In the genomic region with DNA sequence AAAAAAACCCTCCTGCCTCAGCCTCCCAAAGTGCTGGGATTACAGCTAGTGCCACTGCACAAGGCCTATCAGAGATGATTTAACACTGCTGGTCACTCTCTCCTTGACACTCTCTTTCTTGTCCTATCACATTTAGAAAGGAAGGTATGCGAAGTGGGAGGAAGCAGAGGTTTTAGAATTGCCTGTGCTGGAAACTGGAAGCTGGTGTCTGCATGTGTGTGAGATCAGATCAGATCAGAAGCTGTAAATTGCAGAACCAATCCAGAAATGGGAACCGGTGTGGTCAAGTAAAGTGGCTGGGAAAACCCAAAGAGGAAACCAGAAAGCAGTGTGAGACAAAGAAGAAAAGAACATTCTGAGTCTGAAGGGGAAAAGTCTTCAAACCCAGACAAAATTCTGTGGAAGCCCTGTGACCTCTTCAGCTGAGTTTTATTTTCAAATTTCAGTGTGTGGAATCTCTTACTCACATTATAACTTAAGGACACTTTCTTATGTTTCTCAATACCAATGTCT, we compare ENCODE assay signal across 1 cellular context.
A peak's percentile ranks its signal among the peaks of the same experiment; 100 is the strongest.
TF ChIP-seq lines count a peak whose summit lies in the region.

No MANE protein-coding gene starts in this region.

TF ChIP-seq in GM12878, 131 proteins besides CTCF, POLR2A, EP300 and RAD21 (continued from another document and continues in another):
- TF ChIP-seq TAF1 (IDR thresholded peaks at IDR 0.05; ENCODE audit: borderline replicate concordance, low read depth, low read length) (no peak), SUZ12 (IDR thresholded peaks at IDR 0.05; ENCODE audit: unreplicated experiment) (no peak), RELA (IDR thresholded peaks at IDR 0.05; ENCODE audit: borderline replicate concordance, partially characterized antibody) (peak; percentile 29), RB1 (IDR thresholded peaks at IDR 0.05; ENCODE audit: borderline replicate concordance) (no peak), CBX5 (IDR thresholded peaks at IDR 0.05; ENCODE audit: low read depth) (0 out of 2 replicates have a peak, but pooled peaks have one; percentile 55), SIX5 (IDR thresholded peaks at IDR 0.05; ENCODE audit: low read depth, low read length, severe bottlenecking) (no peak), RELB (IDR thresholded peaks at IDR 0.05; ENCODE audit: low read depth) (peak; percentile 67), STAT3 (IDR thresholded peaks at IDR 0.05; ENCODE audit: low read depth, low read length) (no peak), SMAD5 (IDR thresholded peaks at IDR 0.05; ENCODE audit: low read depth) (no peak), NR2F1 (conservative IDR thresholded peaks at IDR 0.05) (peak; percentile 81), TCF7 (IDR thresholded peaks at IDR 0.05; ENCODE audit: borderline replicate concordance) (0 out of 2 replicates have a peak, but pooled peaks have one; percentile 40), NFYA (IDR thresholded peaks at IDR 0.05; ENCODE audit: borderline replicate concordance, low read depth, low read length) (no peak), ETV6 (conservative IDR thresholded peaks at IDR 0.05 in 1 of 2, IDR thresholded peaks at IDR 0.05 in 1 of 2; ENCODE audit: borderline replicate concordance in 1 of 2, low read depth in 1 of 2) (peak in 1 of 2 experiments; percentile 93; a peak in 2 of 4 replicates), WRNIP1 (IDR thresholded peaks at IDR 0.05; ENCODE audit: borderline replicate concordance, low read depth, low read length) (no peak), FOXK2 (IDR thresholded peaks at IDR 0.05) (no peak), NBN (IDR thresholded peaks at IDR 0.05) (no peak), SPI1 (IDR thresholded peaks at IDR 0.05; ENCODE audit: borderline replicate concordance, insufficient read depth, low read depth, low read length) (peak; percentile 77), CHD1 (IDR thresholded peaks at IDR 0.05; ENCODE audit: low read depth, low read length) (no peak), RUNX3 (IDR thresholded peaks at IDR 0.05; ENCODE audit: low read length) (peak; percentile 98), POU2F2 (IDR thresholded peaks at IDR 0.05; ENCODE audit: borderline replicate concordance, low read depth, low read length) (0 out of 3 replicates have a peak, but pooled peaks have one; percentile 19), GABPA (IDR thresholded peaks at IDR 0.05; ENCODE audit: low read depth) (peak; percentile 42), BMI1 (IDR thresholded peaks at IDR 0.05; ENCODE audit: borderline replicate concordance) (no peak), SIN3A (IDR thresholded peaks at IDR 0.05; ENCODE audit: low read depth, low read length) (no peak), ZSCAN29 (IDR thresholded peaks at IDR 0.05) (no peak), ZBED1 (IDR thresholded peaks at IDR 0.05; ENCODE audit: borderline replicate concordance) (peak; percentile 28; the same call in 1 of the 2 replicates), PBX3 (IDR thresholded peaks at IDR 0.05; ENCODE audit: insufficient replicate concordance, low read depth, low read length) (no peak), MYB (IDR thresholded peaks at IDR 0.05; ENCODE audit: borderline replicate concordance, low read depth, low read length) (no peak), BRCA1 (IDR thresholded peaks at IDR 0.05; ENCODE audit: low read depth, low read length) (no peak), ZNF207 (IDR thresholded peaks at IDR 0.05; ENCODE audit: borderline replicate concordance) (no peak), MTA3 (IDR thresholded peaks at IDR 0.05; ENCODE audit: borderline replicate concordance, low read length) (peak; percentile 58; the same call in 1 of the 2 replicates), RAD51 (IDR thresholded peaks at IDR 0.05) (no peak), RCOR1 (conservative IDR thresholded peaks at IDR 0.05; ENCODE audit: low read depth, low read length) (no peak), TBL1XR1 (IDR thresholded peaks at IDR 0.05; ENCODE audit: low read depth, low read length) (peak; percentile 41; the same call in 1 of the 2 replicates), HSF1 (IDR thresholded peaks at IDR 0.05; ENCODE audit: low read depth, low read length) (no peak)
- TF ChIP-seq, protein P1, sequence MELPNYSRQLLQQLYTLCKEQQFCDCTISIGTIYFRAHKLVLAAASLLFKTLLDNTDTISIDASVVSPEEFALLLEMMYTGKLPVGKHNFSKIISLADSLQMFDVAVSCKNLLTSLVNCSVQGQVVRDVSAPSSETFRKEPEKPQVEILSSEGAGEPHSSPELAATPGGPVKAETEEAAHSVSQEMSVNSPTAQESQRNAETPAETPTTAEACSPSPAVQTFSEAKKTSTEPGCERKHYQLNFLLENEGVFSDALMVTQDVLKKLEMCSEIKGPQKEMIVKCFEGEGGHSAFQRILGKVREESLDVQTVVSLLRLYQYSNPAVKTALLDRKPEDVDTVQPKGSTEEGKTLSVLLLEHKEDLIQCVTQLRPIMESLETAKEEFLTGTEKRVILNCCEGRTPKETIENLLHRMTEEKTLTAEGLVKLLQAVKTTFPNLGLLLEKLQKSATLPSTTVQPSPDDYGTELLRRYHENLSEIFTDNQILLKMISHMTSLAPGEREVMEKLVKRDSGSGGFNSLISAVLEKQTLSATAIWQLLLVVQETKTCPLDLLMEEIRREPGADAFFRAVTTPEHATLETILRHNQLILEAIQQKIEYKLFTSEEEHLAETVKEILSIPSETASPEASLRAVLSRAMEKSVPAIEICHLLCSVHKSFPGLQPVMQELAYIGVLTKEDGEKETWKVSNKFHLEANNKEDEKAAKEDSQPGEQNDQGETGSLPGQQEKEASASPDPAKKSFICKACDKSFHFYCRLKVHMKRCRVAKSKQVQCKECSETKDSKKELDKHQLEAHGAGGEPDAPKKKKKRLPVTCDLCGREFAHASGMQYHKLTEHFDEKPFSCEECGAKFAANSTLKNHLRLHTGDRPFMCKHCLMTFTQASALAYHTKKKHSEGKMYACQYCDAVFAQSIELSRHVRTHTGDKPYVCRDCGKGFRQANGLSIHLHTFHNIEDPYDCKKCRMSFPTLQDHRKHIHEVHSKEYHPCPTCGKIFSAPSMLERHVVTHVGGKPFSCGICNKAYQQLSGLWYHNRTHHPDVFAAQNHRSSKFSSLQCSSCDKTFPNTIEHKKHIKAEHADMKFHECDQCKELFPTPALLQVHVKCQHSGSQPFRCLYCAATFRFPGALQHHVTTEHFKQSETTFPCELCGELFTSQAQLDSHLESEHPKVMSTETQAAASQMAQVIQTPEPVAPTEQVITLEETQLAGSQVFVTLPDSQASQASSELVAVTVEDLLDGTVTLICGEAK (IDR thresholded peaks at IDR 0.05; ENCODE audit: borderline replicate concordance) = no peak
- TF ChIP-seq, protein P2, sequence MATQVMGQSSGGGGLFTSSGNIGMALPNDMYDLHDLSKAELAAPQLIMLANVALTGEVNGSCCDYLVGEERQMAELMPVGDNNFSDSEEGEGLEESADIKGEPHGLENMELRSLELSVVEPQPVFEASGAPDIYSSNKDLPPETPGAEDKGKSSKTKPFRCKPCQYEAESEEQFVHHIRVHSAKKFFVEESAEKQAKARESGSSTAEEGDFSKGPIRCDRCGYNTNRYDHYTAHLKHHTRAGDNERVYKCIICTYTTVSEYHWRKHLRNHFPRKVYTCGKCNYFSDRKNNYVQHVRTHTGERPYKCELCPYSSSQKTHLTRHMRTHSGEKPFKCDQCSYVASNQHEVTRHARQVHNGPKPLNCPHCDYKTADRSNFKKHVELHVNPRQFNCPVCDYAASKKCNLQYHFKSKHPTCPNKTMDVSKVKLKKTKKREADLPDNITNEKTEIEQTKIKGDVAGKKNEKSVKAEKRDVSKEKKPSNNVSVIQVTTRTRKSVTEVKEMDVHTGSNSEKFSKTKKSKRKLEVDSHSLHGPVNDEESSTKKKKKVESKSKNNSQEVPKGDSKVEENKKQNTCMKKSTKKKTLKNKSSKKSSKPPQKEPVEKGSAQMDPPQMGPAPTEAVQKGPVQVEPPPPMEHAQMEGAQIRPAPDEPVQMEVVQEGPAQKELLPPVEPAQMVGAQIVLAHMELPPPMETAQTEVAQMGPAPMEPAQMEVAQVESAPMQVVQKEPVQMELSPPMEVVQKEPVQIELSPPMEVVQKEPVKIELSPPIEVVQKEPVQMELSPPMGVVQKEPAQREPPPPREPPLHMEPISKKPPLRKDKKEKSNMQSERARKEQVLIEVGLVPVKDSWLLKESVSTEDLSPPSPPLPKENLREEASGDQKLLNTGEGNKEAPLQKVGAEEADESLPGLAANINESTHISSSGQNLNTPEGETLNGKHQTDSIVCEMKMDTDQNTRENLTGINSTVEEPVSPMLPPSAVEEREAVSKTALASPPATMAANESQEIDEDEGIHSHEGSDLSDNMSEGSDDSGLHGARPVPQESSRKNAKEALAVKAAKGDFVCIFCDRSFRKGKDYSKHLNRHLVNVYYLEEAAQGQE (IDR thresholded peaks at IDR 0.05; ENCODE audit: low read depth, low read length) = no peak
- TF ChIP-seq, protein P3, sequence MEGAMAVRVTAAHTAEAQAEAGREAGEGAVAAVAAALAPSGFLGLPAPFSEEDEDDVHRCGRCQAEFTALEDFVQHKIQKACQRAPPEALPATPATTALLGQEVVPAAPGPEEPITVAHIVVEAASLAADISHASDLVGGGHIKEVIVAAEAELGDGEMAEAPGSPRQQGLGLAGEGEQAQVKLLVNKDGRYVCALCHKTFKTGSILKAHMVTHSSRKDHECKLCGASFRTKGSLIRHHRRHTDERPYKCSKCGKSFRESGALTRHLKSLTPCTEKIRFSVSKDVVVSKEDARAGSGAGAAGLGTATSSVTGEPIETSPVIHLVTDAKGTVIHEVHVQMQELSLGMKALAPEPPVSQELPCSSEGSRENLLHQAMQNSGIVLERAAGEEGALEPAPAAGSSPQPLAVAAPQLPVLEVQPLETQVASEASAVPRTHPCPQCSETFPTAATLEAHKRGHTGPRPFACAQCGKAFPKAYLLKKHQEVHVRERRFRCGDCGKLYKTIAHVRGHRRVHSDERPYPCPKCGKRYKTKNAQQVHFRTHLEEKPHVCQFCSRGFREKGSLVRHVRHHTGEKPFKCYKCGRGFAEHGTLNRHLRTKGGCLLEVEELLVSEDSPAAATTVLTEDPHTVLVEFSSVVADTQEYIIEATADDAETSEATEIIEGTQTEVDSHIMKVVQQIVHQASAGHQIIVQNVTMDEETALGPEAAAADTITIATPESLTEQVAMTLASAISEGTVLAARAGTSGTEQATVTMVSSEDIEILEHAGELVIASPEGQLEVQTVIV (IDR thresholded peaks at IDR 0.05; ENCODE audit: borderline replicate concordance, partially characterized antibody) = no peak
- TF ChIP-seq, protein P4, sequence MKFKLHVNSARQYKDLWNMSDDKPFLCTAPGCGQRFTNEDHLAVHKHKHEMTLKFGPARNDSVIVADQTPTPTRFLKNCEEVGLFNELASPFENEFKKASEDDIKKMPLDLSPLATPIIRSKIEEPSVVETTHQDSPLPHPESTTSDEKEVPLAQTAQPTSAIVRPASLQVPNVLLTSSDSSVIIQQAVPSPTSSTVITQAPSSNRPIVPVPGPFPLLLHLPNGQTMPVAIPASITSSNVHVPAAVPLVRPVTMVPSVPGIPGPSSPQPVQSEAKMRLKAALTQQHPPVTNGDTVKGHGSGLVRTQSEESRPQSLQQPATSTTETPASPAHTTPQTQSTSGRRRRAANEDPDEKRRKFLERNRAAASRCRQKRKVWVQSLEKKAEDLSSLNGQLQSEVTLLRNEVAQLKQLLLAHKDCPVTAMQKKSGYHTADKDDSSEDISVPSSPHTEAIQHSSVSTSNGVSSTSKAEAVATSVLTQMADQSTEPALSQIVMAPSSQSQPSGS (IDR thresholded peaks at IDR 0.05; ENCODE audit: low read length) = peak; percentile 69; the same call in 1 of the 2 replicates
- TF ChIP-seq, protein P5, sequence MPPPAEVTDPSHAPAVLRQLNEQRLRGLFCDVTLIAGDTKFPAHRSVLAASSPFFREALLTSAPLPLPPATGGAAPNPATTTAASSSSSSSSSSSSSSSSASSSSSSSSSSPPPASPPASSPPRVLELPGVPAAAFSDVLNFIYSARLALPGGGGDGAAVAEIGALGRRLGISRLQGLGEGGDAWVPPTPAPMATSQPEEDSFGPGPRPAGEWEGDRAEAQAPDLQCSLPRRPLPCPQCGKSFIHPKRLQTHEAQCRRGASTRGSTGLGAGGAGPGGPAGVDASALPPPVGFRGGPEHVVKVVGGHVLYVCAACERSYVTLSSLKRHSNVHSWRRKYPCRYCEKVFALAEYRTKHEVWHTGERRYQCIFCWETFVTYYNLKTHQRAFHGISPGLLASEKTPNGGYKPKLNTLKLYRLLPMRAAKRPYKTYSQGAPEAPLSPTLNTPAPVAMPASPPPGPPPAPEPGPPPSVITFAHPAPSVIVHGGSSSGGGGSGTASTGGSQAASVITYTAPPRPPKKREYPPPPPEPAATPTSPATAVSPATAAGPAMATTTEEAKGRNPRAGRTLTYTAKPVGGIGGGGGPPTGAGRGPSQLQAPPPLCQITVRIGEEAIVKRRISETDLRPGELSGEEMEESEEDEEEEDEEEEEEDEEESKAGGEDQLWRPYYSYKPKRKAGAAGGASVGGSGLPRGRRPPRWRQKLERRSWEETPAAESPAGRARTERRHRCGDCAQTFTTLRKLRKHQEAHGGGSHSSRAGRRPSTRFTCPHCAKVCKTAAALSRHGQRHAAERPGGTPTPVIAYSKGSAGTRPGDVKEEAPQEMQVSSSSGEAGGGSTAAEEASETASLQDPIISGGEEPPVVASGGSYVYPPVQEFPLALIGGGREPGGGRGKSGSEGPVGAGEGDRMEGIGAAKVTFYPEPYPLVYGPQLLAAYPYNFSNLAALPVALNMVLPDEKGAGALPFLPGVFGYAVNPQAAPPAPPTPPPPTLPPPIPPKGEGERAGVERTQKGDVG (CRISPR knock-in tag; IDR thresholded peaks at IDR 0.05) = no peak
